ENCODE assay signal across 8 cellular contexts in the genomic region with DNA sequence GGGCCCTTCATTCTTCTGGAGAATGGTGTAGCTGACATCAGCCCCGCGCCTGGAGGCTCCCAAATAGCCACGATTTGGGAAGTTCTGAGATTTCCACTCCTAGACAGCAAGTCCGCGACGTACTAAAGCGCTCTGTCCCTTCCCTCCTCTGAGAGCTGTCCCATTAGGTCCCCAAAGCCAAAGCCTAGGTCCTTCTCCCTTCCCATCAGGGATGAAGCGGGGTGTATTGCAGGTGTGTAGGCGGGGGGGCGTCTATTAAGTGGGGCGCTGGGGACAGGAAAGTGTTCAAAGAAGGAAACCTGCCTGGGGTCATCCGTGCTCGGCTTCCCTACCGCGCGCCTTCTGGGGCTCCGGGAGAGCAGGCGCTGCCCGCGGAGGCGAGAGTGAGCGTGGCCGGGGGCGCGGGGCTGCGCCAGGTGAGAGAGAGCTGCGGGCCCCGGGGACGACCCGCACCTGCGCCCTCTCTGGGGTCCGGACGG. TPM values are rescaled to one million over a fixed set of nuclear protein-coding genes. Genes with fewer than 3 reads are reported as not detected.
A peak's percentile ranks its signal among the peaks of the same experiment; 100 is the strongest.
DNase-seq lines count a peak whose midpoint lies in the region; ATAC-seq and TF ChIP-seq lines count a peak whose summit lies in the region.

No MANE protein-coding gene starts in this region.

- ATAC-seq in esophagus mucosa: peak; percentile 35
- no peak for ATAC-seq in GM18868 (IDR thresholded peaks at IDR 0.05; ENCODE audit: unreplicated experiment)

- H3K4me2 ChIP-seq in MM.1S (ENCODE audit: low read depth, low read length): peak overlapping the region; percentile 85

- H3K9ac ChIP-seq in MM.1S (ENCODE audit: low read length): peak overlapping the region; percentile 57; the same call in 1 of the 2 replicates

- H3K79me2 ChIP-seq in MM.1S (ENCODE audit: low read length): no peaks in the 10 kb centered on the region

- in situ Hi-C loops in GM13976 (cut with MboI; ENCODE audit: low sequenced_read_pairs, unreplicated experiment): no loop called here

- H2AFZ ChIP-seq in MM.1S (ENCODE audit: low read length): peak overlapping the region; percentile 94
- peak overlapping the region; percentile 95 for H2AFZ ChIP-seq in neuron (ENCODE audit: low read depth, low read length)

- TF ChIP-seq CTCF in GM13976 (IDR thresholded peaks at IDR 0.05; ENCODE audit: borderline replicate concordance, control extremely low read depth, extremely low read depth, insufficient read depth, missing control alignments): no peak
- no peak for TF ChIP-seq CTCF in MM.1S (IDR thresholded peaks at IDR 0.05; ENCODE audit: low read length)

- H3K36me3 ChIP-seq in MM.1S (replicated peaks; ENCODE audit: insufficient read depth, low read length) (no peaks in the 10 kb centered on the region), neuron (ENCODE audit: insufficient read depth, low read length) (no peaks in the 10 kb centered on the region)

- H3K4me1 ChIP-seq in MM.1S (ENCODE audit: low read length): peaks cover 26% of the 10 kb centered on the region
- no peaks in the 10 kb centered on the region for H3K4me1 ChIP-seq in neuron (ENCODE audit: insufficient read depth, low read length)

- H4K20me1 ChIP-seq in MM.1S (ENCODE audit: insufficient read depth, low read length): no peaks in the 10 kb centered on the region

- H3K9me2 ChIP-seq in MM.1S (replicated peaks; ENCODE audit: insufficient read depth, low read length): no peaks in the 10 kb centered on the region

- H3K9me3 ChIP-seq in MM.1S (replicated peaks; ENCODE audit: insufficient read depth, low read length) (no peaks in the 10 kb centered on the region), neuron (ENCODE audit: low read length) (no peaks in the 10 kb centered on the region)

- peak; percentile 41 for DNase-seq in GM13976 (ENCODE audit: low spot score)
- DNase-seq in MM.1S: no peak
- no peak for DNase-seq in HPDE6-E6E7 (ENCODE audit: extremely low spot score)
- no peak for DNase-seq in inferior parietal cortex (ENCODE audit: extremely low spot score)
- no peak for DNase-seq in GM03348 (ENCODE audit: low spot score)

- H3K27ac ChIP-seq in MM.1S (ENCODE audit: low read length): no peak overlapping the region

- peak overlapping the region; percentile 88 for H3K4me3 ChIP-seq in MM.1S (ENCODE audit: low read length)
- peak overlapping the region; percentile 57 for H3K4me3 ChIP-seq in neuron (ENCODE audit: low read length)

- H3K27me3 ChIP-seq in MM.1S (replicated peaks; ENCODE audit: insufficient read depth, low read length): no peaks in the 10 kb centered on the region
- H3K27me3 ChIP-seq in neuron (ENCODE audit: insufficient read depth, low read length): peaks cover 61% of the 10 kb centered on the region

- peaks cover 3% of the 10 kb centered on the region; the same call in 1 of the 2 replicates for H3F3A ChIP-seq in MM.1S (ENCODE audit: insufficient read depth, low read length)

RNA-seq across cellular contexts. Expression of gene MOXD1, which starts 0.6 kb away (rescaled TPM):
- total RNA-seq in esophagus mucosa: 31.4 TPM
